Comparison of ENCODE assay signal across 8 cellular contexts in the genomic region with DNA sequence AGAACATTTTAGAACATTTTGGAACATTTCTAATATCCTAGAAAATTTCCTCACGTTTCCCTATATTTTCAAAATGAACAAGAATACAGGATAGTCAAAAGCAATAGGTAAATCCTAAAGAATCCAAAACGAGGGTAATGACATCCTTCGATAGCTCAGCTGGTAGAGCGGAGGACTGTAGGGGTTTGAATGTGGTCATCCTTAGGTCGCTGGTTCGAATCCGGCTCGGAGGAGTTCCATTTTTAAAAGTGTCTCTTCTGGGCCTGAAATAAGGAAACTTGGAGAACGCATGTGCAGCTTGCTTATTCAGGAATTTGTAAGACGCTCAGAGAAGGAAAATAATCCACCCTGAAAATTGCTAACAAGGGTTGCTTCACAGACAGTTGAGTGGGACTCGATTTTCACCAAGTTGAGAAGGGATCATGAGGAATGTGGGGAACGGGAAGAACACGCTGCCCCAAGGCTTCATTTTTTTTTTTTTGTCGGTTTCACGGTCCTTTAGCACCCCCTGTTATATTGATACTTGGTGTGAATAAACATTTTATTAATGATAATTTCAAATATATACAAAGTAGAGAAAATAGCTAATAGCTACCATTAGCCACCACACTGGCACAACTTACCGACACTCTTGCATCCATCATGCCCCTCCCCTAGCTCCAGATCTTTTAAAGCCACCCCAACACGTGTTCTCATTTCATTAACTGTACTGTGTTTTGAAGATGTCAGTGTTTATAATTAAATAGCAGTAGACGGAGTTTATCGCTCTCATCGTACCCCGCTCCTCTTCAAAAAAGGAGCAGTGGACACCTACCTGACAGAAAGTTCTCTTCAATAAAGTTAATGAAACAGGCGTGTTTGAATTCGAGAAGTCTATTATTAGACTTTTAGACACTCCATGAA. TPM values are rescaled to one million over a fixed set of nuclear protein-coding genes. Genes with fewer than 3 reads are reported as not detected.
DNase-seq lines count a peak whose midpoint lies in the region; ATAC-seq, FAIRE-seq and TF ChIP-seq lines count a peak whose summit lies in the region.

No MANE protein-coding gene starts in this region.

- in situ Hi-C loops in Caki2 (cut with HindIII; ENCODE audit: low pct_unique_long_range_greater_than_20kb, low sequenced_read_pairs): no loop called here

- no peak for TF ChIP-seq CTCF in fibroblast of pulmonary artery (IDR thresholded peaks at IDR 0.05; ENCODE audit: low read length, missing control alignments)

- no peak for ATAC-seq in GM21360 (IDR thresholded peaks at IDR 0.05; ENCODE audit: unreplicated experiment)

- no peak for TF ChIP-seq RAD21 in Ishikawa (IDR thresholded peaks at IDR 0.05; ENCODE audit: low read depth)

- FAIRE-seq in TTC549 (lab: Jason Lieb, UNC): peak; percentile 89

- H3K4me3 ChIP-seq in fibroblast of pulmonary artery (replicated peaks; ENCODE audit: low read depth, low read length) (no peak overlapping the region), skeletal muscle cell (ENCODE audit: low read depth, low read length) (peak overlapping the region; percentile 99)

- no peak for TF ChIP-seq EP300 in Ishikawa (IDR thresholded peaks at IDR 0.05; ENCODE audit: borderline replicate concordance)

- DNase-seq in Caki2 (ENCODE audit: low read depth) (peak; percentile 59), fibroblast of pulmonary artery (ENCODE audit: low read depth) (peak; percentile 60), skeletal muscle cell (ENCODE audit: low read depth) (no peak), DMS153 (lab: John Stamatoyannopoulos, UW) (no peak), AML-193 (lab: John Stamatoyannopoulos, UW) (no peak)

TF ChIP-seq in Ishikawa, 13 proteins besides CTCF, POLR2A, EP300 and RAD21:
- TF ChIP-seq TEAD4 (IDR thresholded peaks at IDR 0.05): peak; percentile 24; the same call in 1 of the 2 replicates
- TF ChIP-seq, protein P1, sequence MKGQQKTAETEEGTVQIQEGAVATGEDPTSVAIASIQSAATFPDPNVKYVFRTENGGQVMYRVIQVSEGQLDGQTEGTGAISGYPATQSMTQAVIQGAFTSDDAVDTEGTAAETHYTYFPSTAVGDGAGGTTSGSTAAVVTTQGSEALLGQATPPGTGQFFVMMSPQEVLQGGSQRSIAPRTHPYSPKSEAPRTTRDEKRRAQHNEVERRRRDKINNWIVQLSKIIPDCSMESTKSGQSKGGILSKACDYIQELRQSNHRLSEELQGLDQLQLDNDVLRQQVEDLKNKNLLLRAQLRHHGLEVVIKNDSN (IDR thresholded peaks at IDR 0.05): no peak
TF ChIP-seq in Ishikawa: peak in this region for 1.

RNA-seq across cellular contexts. Expression of a gene that starts 1.8 kb away (rescaled TPM):
- 24.0 and 36.6 TPM in 2 replicates for total RNA-seq in Caki2 (2014; rRNA removed; shearing (Covaris generic); ENCODE audit: low replicate concordance)

RNA-seq across cellular contexts. Expression of a gene that starts 56.8 kb away (rescaled TPM):
- 136 and 165 TPM in 2 replicates for total RNA-seq in Caki2 (2014; rRNA removed; shearing (Covaris generic); ENCODE audit: low replicate concordance)

Comparison
In these comparisons a context has a peak if more than half of its experiments do, and no peak if none do; other contexts are left out.
1. DNase-seq: peak in Caki2 (single experiment) and fibroblast of pulmonary artery (single experiment); none in skeletal muscle cell (single experiment), DMS153 (single experiment) and AML-193 (0 of 2).